ENCODE assay signal across 15 cellular contexts in genomic region chr10:112227331-112227961, GRCh38. TPM values are rescaled to one million over a fixed set of nuclear protein-coding genes. Genes with fewer than 3 reads are reported as not detected.
DNase-seq lines count a peak whose midpoint lies in the region; ATAC-seq and TF ChIP-seq lines count a peak whose summit lies in the region.
"Had no signal": no experiment of that assay in that cellular context is flagged by ENCODE, and none has a peak within 500 bp of the region (broad histone marks: within the 10 kb centered on the region; RNA-seq: fewer than 3 reads in every experiment).

No MANE protein-coding gene starts in this region.

- H3K9me3 Mint-ChIP-seq in T-cell, result no peaks in the 10 kb centered on the region
- H3K9me3 Mint-ChIP-seq in CD4-positive, alpha-beta memory T cell, result peaks cover 0 to 5% (median 0%) of the 10 kb centered on the region in 8 donors
- H3K9me3 Mint-ChIP-seq: activated naive CD8-positive, alpha-beta T cell treated with anti-CD3 and anti-CD28 coated beads, Interleukin-2, amount 10 ng/mL, durations not matched to agents 7 days and 5 days; CD8-positive, alpha-beta T cell had no signal

- POLR2A ChIA-PET in T-cell (lab: Charles Lee), result no interaction called here
- POLR2A ChIA-PET in CD4-positive, alpha-beta memory T cell (lab: Charles Lee; ENCODE audit: partially characterized antibody), result no interaction called here

- no peaks in the 10 kb centered on the region for H3K9me3 ChIP-seq in lower lobe of right lung
- H3K9me3 ChIP-seq in CD4-positive, alpha-beta memory T cell (ENCODE audit: control insufficient read depth in 1 of 2, low read length in 2 of 2), result no peaks in the 10 kb centered on the region
- H3K9me3 ChIP-seq: tibial nerve had no signal

- no peak overlapping the region for H3K27ac Mint-ChIP-seq in T-cell
- no peak overlapping the region for H3K27ac Mint-ChIP-seq in CD4-positive, alpha-beta memory T cell
- H3K27ac Mint-ChIP-seq: activated naive CD8-positive, alpha-beta T cell treated with anti-CD3 and anti-CD28 coated beads, Interleukin-2, amount 10 ng/mL, durations not matched to agents 7 days and 5 days; CD8-positive, alpha-beta T cell; T-helper 17 cell had no signal

- H3K36me3 Mint-ChIP-seq in T-cell, result no peaks in the 10 kb centered on the region
- no peaks in the 10 kb centered on the region for H3K36me3 Mint-ChIP-seq in CD4-positive, alpha-beta memory T cell
- H3K36me3 Mint-ChIP-seq: activated naive CD8-positive, alpha-beta T cell treated with anti-CD3 and anti-CD28 coated beads, Interleukin-2, amount 10 ng/mL, durations not matched to agents 7 days and 5 days; CD8-positive, alpha-beta T cell had no signal

- no peaks in the 10 kb centered on the region for H3K36me3 ChIP-seq in lower lobe of right lung
- H3K36me3 ChIP-seq in CD4-positive, alpha-beta memory T cell (ENCODE audit: insufficient read depth, low read length), result no peaks in the 10 kb centered on the region
- H3K36me3 ChIP-seq: tibial nerve had no signal

- no peak overlapping the region for H3K4me3 Mint-ChIP-seq in T-cell
- no peak overlapping the region for H3K4me3 Mint-ChIP-seq in CD4-positive, alpha-beta memory T cell
- H3K4me3 Mint-ChIP-seq: activated naive CD8-positive, alpha-beta T cell treated with anti-CD3 and anti-CD28 coated beads, Interleukin-2, amount 10 ng/mL, durations not matched to agents 7 days and 5 days; CD8-positive, alpha-beta T cell; T-helper 17 cell had no signal

- CTCF ChIA-PET in T-cell (lab: Charles Lee), result no interaction called here
- CTCF ChIA-PET in CD4-positive, alpha-beta memory T cell (lab: Charles Lee; ENCODE audit: partially characterized antibody), result no interaction called here

- peak; percentile 78 to 79 for ATAC-seq in lower lobe of right lung
- ATAC-seq in T-cell (replicated peaks in 1 of 4), result no peak
- ATAC-seq: CD8-positive, alpha-beta T cell; T-helper 17 cell had no signal

- H3K27me3 ChIP-seq in lower lobe of right lung (ENCODE audit: low read depth), result no peaks in the 10 kb centered on the region
- H3K27me3 ChIP-seq in CD4-positive, alpha-beta memory T cell (ENCODE audit: insufficient read depth, low read length), result no peaks in the 10 kb centered on the region
- H3K27me3 ChIP-seq: tibial nerve had no signal

- no peak overlapping the region for H3K4me3 ChIP-seq in lower lobe of right lung
- no peak overlapping the region for H3K4me3 ChIP-seq in CD4-positive, alpha-beta memory T cell (ENCODE audit: low read length in 2 of 2)
- H3K4me3 ChIP-seq: tibial nerve had no signal

- H3K4me1 Mint-ChIP-seq in T-cell, result no peaks in the 10 kb centered on the region
- no peaks in the 10 kb centered on the region for H3K4me1 Mint-ChIP-seq in CD4-positive, alpha-beta memory T cell
- H3K4me1 Mint-ChIP-seq: activated naive CD8-positive, alpha-beta T cell treated with anti-CD3 and anti-CD28 coated beads, Interleukin-2, amount 10 ng/mL, durations not matched to agents 7 days and 5 days; T-helper 17 cell had no signal

- intact Hi-C loops in lower lobe of right lung (cut with DNase I), result no loop called here
- intact Hi-C loops in CD4-positive, alpha-beta memory T cell (cut with micrococcal nuclease), result no loop called here

- H3K27me3 Mint-ChIP-seq in T-cell, result peaks cover 18 to 38% of the 10 kb centered on the region in 2 donors
- H3K27me3 Mint-ChIP-seq in CD4-positive, alpha-beta memory T cell, result peaks cover 7 to 9% of the 10 kb centered on the region in 2 donors

- no peak for TF ChIP-seq CTCF in lower lobe of right lung (IDR thresholded peaks at IDR 0.05)

- no peak overlapping the region for H3K27ac ChIP-seq in lower lobe of right lung
- no peak overlapping the region for H3K27ac ChIP-seq in CD4-positive, alpha-beta memory T cell (ENCODE audit: low read depth, low read length)
- H3K27ac ChIP-seq: tibial nerve had no signal

- H3K4me1 ChIP-seq in lower lobe of right lung, result peaks cover 12% of the 10 kb centered on the region
- H3K4me1 ChIP-seq in CD4-positive, alpha-beta memory T cell (ENCODE audit: insufficient read depth, low read length), result no peaks in the 10 kb centered on the region
- H3K4me1 ChIP-seq: tibial nerve had no signal

- peak; percentile 72 for DNase-seq in AG20443 (ENCODE audit: low spot score)
- peak; percentile 48 for DNase-seq in HuH-7 (ENCODE audit: low spot score)
- peak; percentile 92 for DNase-seq in amniotic epithelial cell (ENCODE audit: low read depth)
- DNase-seq in lower lobe of right lung, result peak; percentile 54
- DNase-seq in T-cell, result no peak
- no peak for DNase-seq in CD4-positive, alpha-beta memory T cell
- DNase-seq in stimulated activated naive CD4-positive, alpha-beta T cell (lab: John Stamatoyannopoulos, UW), result no peak
- DNase-seq in DMS153 (lab: John Stamatoyannopoulos, UW), result no peak
- DNase-seq: activated CD8-positive, alpha-beta memory T cell treated with anti-CD3 and anti-CD28 coated beads for 24 hours; activated naive CD8-positive, alpha-beta T cell treated with anti-CD3 and anti-CD28 coated beads, Interleukin-2, amount 10 ng/mL, durations not matched to agents 7 days and 5 days; CD8-positive, alpha-beta T cell; Karpas-422; NCI-H510A treated with DMSO at 0.1 percent for 48 hours; T-helper 17 cell had no signal

RNA-seq across cellular contexts. Expression of gene GPAM, which starts 43.9 kb away (rescaled TPM):
- total RNA-seq in lower lobe of right lung (27.2 TPM), T-cell (1 to 10 TPM; 4.4 to 8.6 (median 5.9) TPM)
- 1 to 10 TPM; 6.3 to 8.8 TPM for total RNA-seq in CD4-positive, alpha-beta memory T cell
- 1 to 10 TPM; 1.9 to 2.2 TPM for polyA plus RNA-seq in CD4-positive, alpha-beta memory T cell

RNA-seq across cellular contexts. Expression of gene TECTB, which starts 55.8 kb away (rescaled TPM):
- not detected for total RNA-seq in lower lobe of right lung
- total RNA-seq in T-cell, result not detected
- not detected for total RNA-seq in CD4-positive, alpha-beta memory T cell
- polyA plus RNA-seq in CD4-positive, alpha-beta memory T cell, result not detected
- total RNA-seq: activated naive CD8-positive, alpha-beta T cell treated with anti-CD3 and anti-CD28 coated beads, Interleukin-2, amount 10 ng/mL, durations not matched to agents 7 days and 5 days; CD8-positive, alpha-beta T cell; T-helper 17 cell; tibial nerve had no signal

Comparison
In these comparisons a context has a peak if more than half of its experiments do, and no peak if none do; other contexts are left out.
1. DNase-seq: peak in AG20443 (single experiment), HuH-7 (single experiment), amniotic epithelial cell (single experiment) and lower lobe of right lung (single experiment); none in T-cell (0 of 34), CD4-positive, alpha-beta memory T cell (0 of 5), stimulated activated naive CD4-positive, alpha-beta T cell (0 of 6) and DMS153 (single experiment).
2. ATAC-seq: peak in lower lobe of right lung (2 of 2); none in T-cell (0 of 4).